ENCODE assay signal across 21 cellular contexts in the genomic region with DNA sequence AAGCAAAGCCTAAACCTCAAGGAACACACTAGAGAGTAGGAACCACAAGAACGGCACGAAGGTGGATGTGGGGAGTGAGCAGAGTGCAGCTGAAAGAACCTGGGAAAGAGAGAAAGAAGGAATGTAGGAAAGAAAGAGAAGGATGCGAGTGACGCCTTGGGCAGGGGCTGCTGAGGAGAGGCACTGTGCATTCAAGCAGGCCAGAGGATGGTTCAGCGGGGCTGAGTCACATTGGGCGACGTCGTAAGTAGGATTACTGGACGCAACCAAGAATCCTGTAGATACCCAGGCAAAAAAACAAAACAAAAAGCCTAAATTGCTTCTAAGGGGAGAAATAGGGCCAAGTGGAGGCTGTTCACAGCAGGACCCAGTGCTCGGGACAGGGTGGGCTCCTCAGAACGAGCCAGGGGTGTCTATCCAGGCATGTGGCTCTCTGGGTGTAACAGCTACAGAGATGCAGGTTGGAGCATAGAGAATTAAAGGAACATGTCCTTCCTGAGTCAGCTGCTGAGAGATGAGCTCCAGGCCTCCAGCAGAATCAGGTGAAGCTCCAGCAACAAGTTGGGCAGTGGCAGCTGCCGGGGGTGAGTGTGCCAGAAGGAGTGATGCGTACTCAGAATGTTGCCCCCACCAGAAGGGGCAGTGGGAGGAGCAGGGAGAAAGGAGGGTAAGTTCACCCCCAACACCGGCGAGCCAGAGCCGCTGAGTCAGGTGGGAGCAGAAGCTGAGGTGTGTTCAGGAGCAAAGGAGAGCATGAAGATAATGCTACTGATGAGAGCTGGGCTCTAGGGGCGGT. TPM values are rescaled to one million over a fixed set of nuclear protein-coding genes. Genes with fewer than 3 reads are reported as not detected.
A peak's percentile ranks its signal among the peaks of the same experiment; 100 is the strongest.
DNase-seq lines count a peak whose midpoint lies in the region; ATAC-seq and TF ChIP-seq lines count a peak whose summit lies in the region.
"Had no signal": no experiment of that assay in that cellular context is flagged by ENCODE, and none has a peak within 500 bp of the region (broad histone marks: within the 10 kb centered on the region; RNA-seq: fewer than 3 reads in every experiment).

No MANE protein-coding gene starts in this region.

- 86% methylated on average over 17 of the region's 17 CpGs for WGBS in prostate gland

- no peaks in the 10 kb centered on the region for H3K9me3 Mint-ChIP-seq in activated naive CD8-positive, alpha-beta T cell (ENCODE audit: low read depth)
- H3K9me3 Mint-ChIP-seq in activated naive CD8-positive, alpha-beta T cell treated with anti-CD3 and anti-CD28 coated beads for 36 hours, result peaks cover 1% of the 10 kb centered on the region
- H3K9me3 Mint-ChIP-seq in osteocyte (ENCODE audit: unreplicated experiment), result no peaks in the 10 kb centered on the region
- H3K9me3 Mint-ChIP-seq: naive thymus-derived CD8-positive, alpha-beta T cell had no signal

- H3K4me3 ChIP-seq in lower lobe of right lung (no peak overlapping the region), prostate gland (no peak overlapping the region)
- H3K4me3 ChIP-seq: heart right ventricle, lung, Peyer's patch, tibial nerve had no signal

- TF ChIP-seq CTCF in lower lobe of right lung (IDR thresholded peaks at IDR 0.05), result no peak
- no peak for TF ChIP-seq CTCF in osteocyte (IDR thresholded peaks at IDR 0.05)
- no peak for TF ChIP-seq CTCF in prostate gland (IDR thresholded peaks at IDR 0.05)

- intact Hi-C loops in lower lobe of right lung (cut with DNase I) (no loop called here), prostate gland (cut with DNase I) (no loop called here)

- DNase-seq in activated naive CD8-positive, alpha-beta T cell treated with anti-CD3 and anti-CD28 coated beads for 36 hours, result no peak
- DNase-seq in amniotic epithelial cell (ENCODE audit: low read depth) (peak; percentile 31), lower lobe of right lung (peak; percentile 17), osteocyte (ENCODE audit: extremely low spot score, unreplicated experiment) (no peak), prostate gland (ENCODE audit: low spot score) (no peak)
- no peak for DNase-seq in stimulated activated naive CD4-positive, alpha-beta T cell treated with Interleukin-2 at 50 U/mL for 16 hours (lab: John Stamatoyannopoulos, UW)
- DNase-seq: activated CD4-positive, alpha-beta T cell treated with anti-CD3 and anti-CD28 coated beads for 36 hours; amniotic stem cell; effector memory CD4-positive, alpha-beta T cell; GOT3; heart right ventricle; immature natural killer cell; MM.1S; naive thymus-derived CD8-positive, alpha-beta T cell; NCI-H1694 treated with DMSO at 0.1 percent for 48 hours; Peyer's patch; SK-N-SH had no signal

- H3K27ac ChIP-seq in lower lobe of right lung (no peak overlapping the region), prostate gland (no peak overlapping the region)
- H3K27ac ChIP-seq: heart right ventricle, Peyer's patch, tibial nerve had no signal

- H3K27ac Mint-ChIP-seq in activated naive CD8-positive, alpha-beta T cell, result peak overlapping the region; percentile 9
- H3K27ac Mint-ChIP-seq in activated naive CD8-positive, alpha-beta T cell treated with anti-CD3 and anti-CD28 coated beads for 36 hours, result no peak overlapping the region
- H3K27ac Mint-ChIP-seq in osteocyte (ENCODE audit: unreplicated experiment), result no peak overlapping the region
- H3K27ac Mint-ChIP-seq: activated CD4-positive, alpha-beta T cell treated with anti-CD3 and anti-CD28 coated beads for 36 hours had no signal

- peaks cover 51% of the 10 kb centered on the region for H3K36me3 ChIP-seq in lower lobe of right lung
- no peaks in the 10 kb centered on the region for H3K36me3 ChIP-seq in prostate gland

- H3K27me3 ChIP-seq in lower lobe of right lung (ENCODE audit: low read depth), result no peaks in the 10 kb centered on the region
- no peaks in the 10 kb centered on the region for H3K27me3 ChIP-seq in prostate gland (replicated peaks; ENCODE audit: insufficient read depth)
- H3K27me3 ChIP-seq: heart right ventricle, Peyer's patch, tibial nerve had no signal

- H3K9me3 ChIP-seq in lower lobe of right lung (no peaks in the 10 kb centered on the region), prostate gland (no peaks in the 10 kb centered on the region)
- H3K9me3 ChIP-seq: heart right ventricle, Peyer's patch, SK-N-SH, tibial nerve had no signal

- ATAC-seq in lower lobe of right lung (no peak), HG02885 (IDR thresholded peaks at IDR 0.05; ENCODE audit: poor library complexity, unreplicated experiment) (no peak)
- ATAC-seq: activated CD4-positive, alpha-beta T cell treated with anti-CD3 and anti-CD28 coated beads for 36 hours; naive thymus-derived CD8-positive, alpha-beta T cell had no signal

- no peaks in the 10 kb centered on the region for H3K27me3 Mint-ChIP-seq in activated naive CD8-positive, alpha-beta T cell
- H3K27me3 Mint-ChIP-seq in activated naive CD8-positive, alpha-beta T cell treated with anti-CD3 and anti-CD28 coated beads for 36 hours, result no peaks in the 10 kb centered on the region
- H3K27me3 Mint-ChIP-seq in osteocyte (ENCODE audit: unreplicated experiment), result no peaks in the 10 kb centered on the region
- H3K27me3 Mint-ChIP-seq: activated CD4-positive, alpha-beta T cell treated with anti-CD3 and anti-CD28 coated beads for 36 hours; naive thymus-derived CD8-positive, alpha-beta T cell had no signal

- no peak for TF ChIP-seq POLR2A in prostate gland (IDR thresholded peaks at IDR 0.05)

- no peaks in the 10 kb centered on the region for H3K4me1 Mint-ChIP-seq in activated naive CD8-positive, alpha-beta T cell (ENCODE audit: low read depth)
- peaks cover 2% of the 10 kb centered on the region for H3K4me1 Mint-ChIP-seq in activated naive CD8-positive, alpha-beta T cell treated with anti-CD3 and anti-CD28 coated beads for 36 hours
- no peaks in the 10 kb centered on the region for H3K4me1 Mint-ChIP-seq in osteocyte (ENCODE audit: unreplicated experiment)
- H3K4me1 Mint-ChIP-seq: immature natural killer cell had no signal

- H3K4me3 Mint-ChIP-seq in activated naive CD8-positive, alpha-beta T cell, result no peak overlapping the region
- no peak overlapping the region for H3K4me3 Mint-ChIP-seq in activated naive CD8-positive, alpha-beta T cell treated with anti-CD3 and anti-CD28 coated beads for 36 hours
- no peak overlapping the region for H3K4me3 Mint-ChIP-seq in osteocyte (ENCODE audit: unreplicated experiment)
- H3K4me3 Mint-ChIP-seq: activated CD4-positive, alpha-beta T cell treated with anti-CD3 and anti-CD28 coated beads for 36 hours; immature natural killer cell; naive thymus-derived CD8-positive, alpha-beta T cell had no signal

- H3K4me1 ChIP-seq in lower lobe of right lung (no peaks in the 10 kb centered on the region), prostate gland (replicated peaks) (no peaks in the 10 kb centered on the region)
- H3K4me1 ChIP-seq: heart right ventricle, Peyer's patch, tibial nerve had no signal

- peaks cover 9% of the 10 kb centered on the region for H3K36me3 Mint-ChIP-seq in activated naive CD8-positive, alpha-beta T cell
- H3K36me3 Mint-ChIP-seq in activated naive CD8-positive, alpha-beta T cell treated with anti-CD3 and anti-CD28 coated beads for 36 hours, result peaks cover 34% of the 10 kb centered on the region
- peaks cover 14% of the 10 kb centered on the region for H3K36me3 Mint-ChIP-seq in osteocyte (ENCODE audit: unreplicated experiment)

RNA-seq across cellular contexts. Expression of gene NELFA, which starts 38.6 kb away (rescaled TPM):
- 10 to 100 TPM; 44.8 to 46.2 TPM for total RNA-seq in activated naive CD8-positive, alpha-beta T cell treated with anti-CD3 and anti-CD28 coated beads for 36 hours
- total RNA-seq in lower lobe of right lung, result 22.6 TPM
- 32.5 and 37.8 TPM in 2 replicates for total RNA-seq in osteocyte
- 10 to 100 TPM; 29.5 to 53.3 TPM for total RNA-seq in prostate gland

Comparison
In these comparisons a context has a peak if more than half of its experiments do, and no peak if none do; other contexts are left out.
1. DNase-seq: peak in amniotic epithelial cell (single experiment) and lower lobe of right lung (single experiment); none in activated naive CD8-positive, alpha-beta T cell treated with anti-CD3 and anti-CD28 coated beads for 36 hours (single experiment), osteocyte (single experiment), stimulated activated naive CD4-positive, alpha-beta T cell treated with Interleukin-2 at 50 U/mL for 16 hours (single experiment) and prostate gland (single experiment).